ENCODE assay signal across 22 cellular contexts in the genomic region with DNA sequence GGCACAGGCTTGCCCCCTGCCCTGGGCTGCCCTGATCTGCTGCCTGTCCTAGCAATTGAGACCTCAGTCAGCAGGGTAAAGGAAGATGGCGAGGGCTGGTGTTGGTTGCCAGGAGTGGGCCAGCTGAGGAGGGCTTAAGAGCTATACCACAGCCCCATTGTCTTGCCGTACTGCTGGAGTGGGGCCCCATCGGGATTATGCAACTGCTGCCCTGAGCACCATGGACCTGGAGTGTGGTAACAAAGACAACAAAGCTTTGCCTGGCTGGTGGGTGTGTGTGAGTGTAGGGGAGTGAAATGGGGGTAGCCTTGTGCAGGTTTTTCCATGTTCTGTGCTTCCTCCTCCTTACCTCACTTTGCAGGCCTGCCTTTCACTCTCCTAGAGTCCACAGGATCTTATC.
"Had no signal": no experiment of that assay in that cellular context is flagged by ENCODE, and none has a peak within 500 bp of the region (broad histone marks: within the 10 kb centered on the region; RNA-seq: fewer than 3 reads in every experiment).

No MANE protein-coding gene starts in this region.

- H3K4me1 Mint-ChIP-seq: activated B cell treated with CpG ODN at 0.5 μM for 24 hours; activated CD4-positive, alpha-beta memory T cell treated with anti-CD3 and anti-CD28 coated beads, Interleukin-2, amount 10 ng/mL, durations not matched to agents 7 days and 5 days; activated CD8-positive, alpha-beta memory T cell treated with anti-CD3 and anti-CD28 coated beads, Interleukin-2, amount 10 ng/mL, durations not matched to agents 7 days and 5 days; activated naive CD8-positive, alpha-beta T cell treated with anti-CD3 and anti-CD28 coated beads for 36 hours; endodermal cell; natural killer cell had no signal

- H3K9me3 Mint-ChIP-seq: activated B cell treated with CpG ODN at 0.5 μM for 24 hours; activated CD4-positive, alpha-beta memory T cell treated with anti-CD3 and anti-CD28 coated beads, Interleukin-2, amount 10 ng/mL, durations not matched to agents 7 days and 5 days; activated naive CD8-positive, alpha-beta T cell treated with anti-CD3 and anti-CD28 coated beads for 36 hours; natural killer cell; stimulated activated naive CD8-positive, alpha-beta T cell treated with anti-CD3 and anti-CD28 coated beads, Interleukin-15, Interleukin-2, amounts not matched to agents 100 ng/mL and 50 ng/mL, for 24 hours; T-helper 2 cell treated with Interferon-gamma antibody and Interleukin-4, amounts not matched to agents 5 μg/mL and 100 μg/mL, for 36 hours had no signal

- H3K27ac ChIP-seq: epithelial cell of prostate, gastrocnemius medialis, heart left ventricle, right atrium auricular region, transverse colon, vagina had no signal

- H3K9me3 ChIP-seq: gastrocnemius medialis, heart left ventricle, right atrium auricular region, transverse colon, vagina had no signal

- ATAC-seq: activated CD8-positive, alpha-beta memory T cell treated with anti-CD3 and anti-CD28 coated beads, Interleukin-2, amount 10 ng/mL, durations not matched to agents 7 days and 5 days; gastrocnemius medialis; heart left ventricle; left lobe of liver; natural killer cell had no signal

- H3K36me3 Mint-ChIP-seq: activated CD8-positive, alpha-beta memory T cell treated with anti-CD3 and anti-CD28 coated beads, Interleukin-2, amount 10 ng/mL, durations not matched to agents 7 days and 5 days; activated naive CD8-positive, alpha-beta T cell treated with anti-CD3 and anti-CD28 coated beads for 36 hours; natural killer cell had no signal

- H3K4me3 ChIP-seq: gastrocnemius medialis, heart left ventricle, lung, right atrium auricular region, transverse colon, vagina had no signal

- H3K27me3 ChIP-seq: gastrocnemius medialis, right atrium auricular region, transverse colon, vagina had no signal

- DNase-seq: activated B cell treated with CpG ODN at 0.5 μM for 24 hours; activated CD4-positive, alpha-beta memory T cell treated with anti-CD3 and anti-CD28 coated beads, Interleukin-2, amount 10 ng/mL, durations not matched to agents 7 days and 5 days; activated CD4-positive, alpha-beta T cell treated with anti-CD3 and anti-CD28 coated beads for 48 hours; activated CD8-positive, alpha-beta memory T cell treated with anti-CD3 and anti-CD28 coated beads, Interleukin-2, amount 10 ng/mL, durations not matched to agents 7 days and 5 days; activated naive CD8-positive, alpha-beta T cell treated with anti-CD3 and anti-CD28 coated beads for 36 hours; amygdala; central memory CD4-positive, alpha-beta T cell; endodermal cell; gastrocnemius medialis; heart left ventricle; kidney; natural killer cell; occipital lobe; transverse colon had no signal

- H3K4me1 ChIP-seq: gastrocnemius medialis, right atrium auricular region, transverse colon, vagina had no signal

- H3K27me3 Mint-ChIP-seq: activated B cell treated with CpG ODN at 0.5 μM for 24 hours; activated CD4-positive, alpha-beta memory T cell treated with anti-CD3 and anti-CD28 coated beads, Interleukin-2, amount 10 ng/mL, durations not matched to agents 7 days and 5 days; activated CD8-positive, alpha-beta memory T cell treated with anti-CD3 and anti-CD28 coated beads, Interleukin-2, amount 10 ng/mL, durations not matched to agents 7 days and 5 days; activated naive CD8-positive, alpha-beta T cell treated with anti-CD3 and anti-CD28 coated beads for 36 hours; progenitor cell of endocrine pancreas; stimulated activated naive CD8-positive, alpha-beta T cell treated with anti-CD3 and anti-CD28 coated beads, Interleukin-15, Interleukin-2, amounts not matched to agents 100 ng/mL and 50 ng/mL, for 24 hours had no signal

- H3K27ac Mint-ChIP-seq: activated B cell treated with CpG ODN at 0.5 μM for 24 hours; activated CD4-positive, alpha-beta memory T cell treated with anti-CD3 and anti-CD28 coated beads, Interleukin-2, amount 10 ng/mL, durations not matched to agents 7 days and 5 days; activated CD8-positive, alpha-beta memory T cell treated with anti-CD3 and anti-CD28 coated beads, Interleukin-2, amount 10 ng/mL, durations not matched to agents 7 days and 5 days; activated naive CD8-positive, alpha-beta T cell treated with anti-CD3 and anti-CD28 coated beads for 36 hours; endodermal cell; natural killer cell; progenitor cell of endocrine pancreas; stimulated activated naive CD8-positive, alpha-beta T cell treated with anti-CD3 and anti-CD28 coated beads, Interleukin-15, Interleukin-2, amounts not matched to agents 100 ng/mL and 50 ng/mL, for 24 hours; T-helper 2 cell treated with Interferon-gamma antibody and Interleukin-4, amounts not matched to agents 5 μg/mL and 100 μg/mL, for 36 hours had no signal

- H3K36me3 ChIP-seq: gastrocnemius medialis, heart left ventricle, right atrium auricular region, transverse colon, vagina had no signal

- H3K4me3 Mint-ChIP-seq: activated B cell treated with CpG ODN at 0.5 μM for 24 hours; activated CD4-positive, alpha-beta memory T cell treated with anti-CD3 and anti-CD28 coated beads, Interleukin-2, amount 10 ng/mL, durations not matched to agents 7 days and 5 days; activated CD8-positive, alpha-beta memory T cell treated with anti-CD3 and anti-CD28 coated beads, Interleukin-2, amount 10 ng/mL, durations not matched to agents 7 days and 5 days; activated naive CD8-positive, alpha-beta T cell treated with anti-CD3 and anti-CD28 coated beads for 36 hours; endodermal cell; natural killer cell; stimulated activated naive CD8-positive, alpha-beta T cell treated with anti-CD3 and anti-CD28 coated beads, Interleukin-15, Interleukin-2, amounts not matched to agents 100 ng/mL and 50 ng/mL, for 24 hours; T-helper 2 cell treated with Interferon-gamma antibody and Interleukin-4, amounts not matched to agents 5 μg/mL and 100 μg/mL, for 36 hours had no signal

- FAIRE-seq: kidney had no signal
